ENCODE assay signal across 9 cellular contexts in genomic region chr22:39308614-39309363, GRCh38. TPM values are rescaled to one million over a fixed set of nuclear protein-coding genes. Genes with fewer than 3 reads are reported as not detected.
A peak's percentile ranks its signal among the peaks of the same experiment; 100 is the strongest.
DNase-seq lines count a peak whose midpoint lies in the region; ATAC-seq and TF ChIP-seq lines count a peak whose summit lies in the region.
"Had no signal": no experiment of that assay in that cellular context is flagged by ENCODE, and none has a peak within 500 bp of the region (broad histone marks: within the 10 kb centered on the region; RNA-seq: fewer than 3 reads in every experiment).

No MANE protein-coding gene starts in this region.

- peaks cover 0 to 23% (median 15%) of the 10 kb centered on the region in 4 donors for H3K36me3 ChIP-seq in transverse colon

- DNase-seq in SIG-M5 treated with dmso at 0.1 percent for 504 hours (lab: John Stamatoyannopoulos, UW; ENCODE audit: unreplicated experiment) (peak; percentile 80), SIG-M5 (lab: John Stamatoyannopoulos, UW) (no peak), amniotic stem cell (lab: John Stamatoyannopoulos, UW) (peak; percentile 92), iris pigment epithelial cell (ENCODE audit: low read depth) (peak; percentile 96), transverse colon (peak; percentile 46), NCI-H1092 treated with DMSO at 0.1 percent for 48 hours (lab: John Stamatoyannopoulos, UW) (no peak)

- 49 to 71% methylated on average over 8 to 24 of the region's 24 CpGs for WGBS in transverse colon (ENCODE audit: low coverage in 1 of 2), 2 donors

- ATAC-seq in HG02885 (IDR thresholded peaks at IDR 0.05; ENCODE audit: poor library complexity, unreplicated experiment) (no peak), HG02840 (IDR thresholded peaks at IDR 0.05; ENCODE audit: low FRiP score, unreplicated experiment) (no peak)

- TF ChIP-seq POLR2A in transverse colon (IDR thresholded peaks at IDR 0.05): no peak

- no peaks in the 10 kb centered on the region for H3K9me3 ChIP-seq in transverse colon
- H3K9me3 ChIP-seq: BLaER1 had no signal

- in situ Hi-C loops in transverse colon (cut with MboI; ENCODE audit: low pct_ligation_motif_present in 1 of 4, low pct_unique_long_range_greater_than_20kb in 1 of 4, low sequenced_read_pairs in 3 of 4): loop anchor here in 3 of 4 donors (10.0 to 25.0 kb wide), 2 partner anchors 134 to 296 kb away; partner anchors contain the start of genes APOBEC3C (in 2 of the 3) and APOBEC3D (in 2 of the 3)

- H3K27me3 ChIP-seq in transverse colon: no peaks in the 10 kb centered on the region
- H3K27me3 ChIP-seq: BLaER1 had no signal

- H3K4me1 ChIP-seq in transverse colon: peaks cover 0 to 7% (median 4%) of the 10 kb centered on the region in 4 donors

- H3K4me3 ChIP-seq in transverse colon: no peak overlapping the region
- H3K4me3 ChIP-seq: BLaER1 had no signal

- intact Hi-C loops in transverse colon (cut with DNase I; ENCODE audit: low total_unique reads): no loop called here

- TF ChIP-seq EP300 in transverse colon (IDR thresholded peaks at IDR 0.05; ENCODE audit: low read depth): no peak

- TF ChIP-seq CTCF in transverse colon (IDR thresholded peaks at IDR 0.05): no peak

- H3K27ac ChIP-seq in transverse colon: peak overlapping the region; percentile 65 to 76 (median 71)
- H3K27ac ChIP-seq: BLaER1 had no signal

RNA-seq across cellular contexts. Expression of gene RPL3, which starts 10.6 kb away (rescaled TPM):
- 1,000 to 10,000 TPM in 3 of 4 donors, 100 to 1,000 TPM in 1; 909 to 2,069 (median 1,420) TPM for total RNA-seq in transverse colon

RNA-seq across cellular contexts. Expression of gene SYNGR1, which starts 41.0 kb away (rescaled TPM):
- total RNA-seq in transverse colon: 10 to 100 TPM in 1 of 4 donors, 1 to 10 TPM in 3; 6.7 to 10.5 (median 8.0) TPM

Comparison
In these comparisons a context has a peak if more than half of its experiments do, and no peak if none do; other contexts are left out.
1. DNase-seq: peak in SIG-M5 treated with dmso at 0.1 percent for 504 hours (single experiment), amniotic stem cell (single experiment), iris pigment epithelial cell (single experiment) and transverse colon (single experiment); none in SIG-M5 (single experiment) and NCI-H1092 treated with DMSO at 0.1 percent for 48 hours (single experiment).